In genomic region chr12:31835276-31835882, GRCh38 we compare ENCODE assay signal across 1 cellular context.
TF ChIP-seq lines count a peak whose summit lies in the region.

No MANE protein-coding gene starts in this region.

TF ChIP-seq in HepG2, 621 proteins besides CTCF, POLR2A, EP300 and RAD21 (continued from another document):
- TF ChIP-seq FOSL1 (CRISPR knock-in tag; IDR thresholded peaks at IDR 0.05; ENCODE audit: borderline replicate concordance) (no peak), ELF3 (CRISPR knock-in tag; IDR thresholded peaks at IDR 0.05) (peak; percentile 98), MTA1 (CRISPR knock-in tag; IDR thresholded peaks at IDR 0.05; ENCODE audit: borderline replicate concordance) (no peak), TCF12 (IDR thresholded peaks at IDR 0.05) (no peak), TCF12 (CRISPR knock-in tag; IDR thresholded peaks at IDR 0.05) (no peak), FOXJ3 (CRISPR knock-in tag; IDR thresholded peaks at IDR 0.05; ENCODE audit: borderline replicate concordance) (no peak), TCF7L2 (IDR thresholded peaks at IDR 0.05; ENCODE audit: low read depth, low read length) (no peak), ZNF333 (CRISPR knock-in tag; IDR thresholded peaks at IDR 0.05; ENCODE audit: borderline replicate concordance) (no peak), TGIF2 (CRISPR knock-in tag; IDR thresholded peaks at IDR 0.05) (no peak), ZNF180 (CRISPR knock-in tag; IDR thresholded peaks at IDR 0.05; ENCODE audit: borderline replicate concordance, low read depth) (no peak), RARA (CRISPR knock-in tag; IDR thresholded peaks at IDR 0.05) (peak; percentile 80), SALL1 (CRISPR knock-in tag; IDR thresholded peaks at IDR 0.05) (no peak), ZNF749 (CRISPR knock-in tag; IDR thresholded peaks at IDR 0.05; ENCODE audit: borderline replicate concordance) (no peak), HDAC2 (CRISPR knock-in tag; IDR thresholded peaks at IDR 0.05) (no peak), RELA (CRISPR knock-in tag; IDR thresholded peaks at IDR 0.05) (no peak), ZNF615 (CRISPR knock-in tag; IDR thresholded peaks at IDR 0.05; ENCODE audit: borderline replicate concordance) (no peak), AGO2 (optimal IDR thresholded peaks at IDR 0.05; ENCODE audit: low read depth, low read length) (no peak), E2F1 (CRISPR knock-in tag; IDR thresholded peaks at IDR 0.05) (no peak), HMG20A (CRISPR knock-in tag; IDR thresholded peaks at IDR 0.05; ENCODE audit: borderline replicate concordance) (peak; percentile 30; the same call in 1 of the 2 replicates), NAIF1 (CRISPR knock-in tag; IDR thresholded peaks at IDR 0.05; ENCODE audit: borderline replicate concordance) (no peak), FUBP1 (CRISPR knock-in tag; IDR thresholded peaks at IDR 0.05; ENCODE audit: borderline replicate concordance) (no peak), RORA (CRISPR knock-in tag; IDR thresholded peaks at IDR 0.05) (no peak), MBD4 (IDR thresholded peaks at IDR 0.05; ENCODE audit: borderline replicate concordance, low read length) (no peak), GMEB2 (CRISPR knock-in tag; IDR thresholded peaks at IDR 0.05; ENCODE audit: low read depth) (no peak), NPAS2 (CRISPR knock-in tag; IDR thresholded peaks at IDR 0.05; ENCODE audit: borderline replicate concordance) (no peak), MIXL1 (CRISPR knock-in tag; IDR thresholded peaks at IDR 0.05) (no peak), IRF1 (CRISPR knock-in tag; IDR thresholded peaks at IDR 0.05; ENCODE audit: low read depth) (no peak), ZNF672 (CRISPR knock-in tag; IDR thresholded peaks at IDR 0.05) (no peak), LCORL (IDR thresholded peaks at IDR 0.05) (no peak), LCORL (CRISPR knock-in tag; IDR thresholded peaks at IDR 0.05) (no peak), SIX1 (CRISPR knock-in tag; IDR thresholded peaks at IDR 0.05; ENCODE audit: borderline replicate concordance) (peak; percentile 63; the same call in 1 of the 2 replicates), MEIS1 (CRISPR knock-in tag; IDR thresholded peaks at IDR 0.05; ENCODE audit: borderline replicate concordance) (no peak), MTF2 (CRISPR knock-in tag; IDR thresholded peaks at IDR 0.05; ENCODE audit: borderline replicate concordance) (no peak), MAFF (IDR thresholded peaks at IDR 0.05; ENCODE audit: low read depth, low read length) (no peak), ZNF747 (CRISPR knock-in tag; IDR thresholded peaks at IDR 0.05; ENCODE audit: borderline replicate concordance) (no peak), ZNF550 (CRISPR knock-in tag; IDR thresholded peaks at IDR 0.05; ENCODE audit: borderline replicate concordance) (no peak), RXRB (CRISPR knock-in tag; IDR thresholded peaks at IDR 0.05; ENCODE audit: borderline replicate concordance) (peak; percentile 48; the same call in 1 of the 2 replicates), NFKB2 (CRISPR knock-in tag; IDR thresholded peaks at IDR 0.05; ENCODE audit: borderline replicate concordance) (no peak), ZFP37 (CRISPR knock-in tag; IDR thresholded peaks at IDR 0.05; ENCODE audit: borderline replicate concordance) (no peak), FOXP1 (IDR thresholded peaks at IDR 0.05) (no peak), FOXP1 (CRISPR knock-in tag; IDR thresholded peaks at IDR 0.05) (no peak), TBL1XR1 (IDR thresholded peaks at IDR 0.05; ENCODE audit: borderline replicate concordance, low read length, partially characterized antibody) (no peak), HMGXB3 (CRISPR knock-in tag; IDR thresholded peaks at IDR 0.05; ENCODE audit: borderline replicate concordance) (no peak), PHF21A (CRISPR knock-in tag; IDR thresholded peaks at IDR 0.05) (no peak)
